ENCODE assay signal across 8 cellular contexts in the genomic region with DNA sequence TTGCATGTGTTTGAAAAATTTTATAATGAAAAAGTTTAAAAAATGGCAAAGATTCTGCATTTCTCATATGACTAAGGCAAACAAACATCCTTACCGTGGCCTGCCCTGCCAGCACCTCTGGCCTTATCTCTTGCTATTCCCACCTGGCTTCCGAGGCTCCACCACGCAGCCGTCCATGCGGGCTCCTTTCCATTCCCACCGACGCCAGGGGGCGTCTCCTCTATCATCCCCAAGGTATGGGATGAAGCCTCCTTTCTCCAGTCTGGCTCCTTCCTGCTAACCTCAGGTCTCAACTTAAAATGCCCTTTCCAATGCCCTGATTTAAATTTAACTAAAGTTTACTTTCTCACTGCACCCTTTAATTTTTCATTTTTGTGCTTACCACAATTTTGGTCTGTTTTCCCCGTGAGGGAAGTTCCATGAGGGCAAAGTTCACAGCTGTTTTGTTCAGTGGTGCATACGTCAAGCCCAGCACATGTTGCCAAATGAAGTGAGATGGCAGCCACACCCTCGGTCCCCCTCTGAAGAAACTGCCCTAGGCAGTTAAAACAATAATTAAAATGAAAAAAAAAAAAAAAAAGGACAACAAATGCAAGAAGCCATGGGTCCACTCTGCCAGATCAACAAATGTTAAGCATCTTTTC. TPM values are rescaled to one million over a fixed set of nuclear protein-coding genes. Genes with fewer than 3 reads are reported as not detected.
A peak's percentile ranks its signal among the peaks of the same experiment; 100 is the strongest.
DNase-seq lines count a peak whose midpoint lies in the region; ATAC-seq and TF ChIP-seq lines count a peak whose summit lies in the region.

No MANE protein-coding gene starts in this region.

- CTCF ChIA-PET in IMR-90 (lab: Yijun Ruan, JAX) = no interaction called here

- no peak overlapping the region for H2BK120ac ChIP-seq in IMR-90 (ENCODE audit: low read depth, low read length)

- no peak overlapping the region for H4K5ac ChIP-seq in IMR-90 (ENCODE audit: low read depth, low read length)

- H3K9me1 ChIP-seq in IMR-90 (ENCODE audit: insufficient read depth, low read length) = no peaks in the 10 kb centered on the region

- BruUV-seq in IMR-90 (replicated peaks; lab: Mats Ljungman, UMichigan) = no TSS peak

- DNase-seq in COR-L47 (lab: John Stamatoyannopoulos, UW) (peak; percentile 63), IMR-90 (no peak), RWPE2 (ENCODE audit: low spot score) (no peak), fibroblast of villous mesenchyme (ENCODE audit: low read depth) (peak; percentile 24), renal cortical epithelial cell (ENCODE audit: low read depth) (peak; percentile 5), DMS153 treated with DMSO at 0.1 percent for 48 hours (lab: John Stamatoyannopoulos, UW; ENCODE audit: unreplicated experiment) (no peak), cortex of kidney (lab: John Stamatoyannopoulos, UW) (no peak)

- no peak overlapping the region for H3K14ac ChIP-seq in IMR-90 (replicated peaks; ENCODE audit: low read depth, low read length)

- no peaks in the 10 kb centered on the region for H3K4me1 ChIP-seq in IMR-90 (ENCODE audit: control insufficient read depth, insufficient read depth, low read length)
- no peaks in the 10 kb centered on the region for H3K4me1 ChIP-seq in RWPE2 (ENCODE audit: insufficient read depth, poor library complexity, severe bottlenecking)

- H4K91ac ChIP-seq in IMR-90 (ENCODE audit: insufficient read depth, low read depth, low read length) = no peak overlapping the region

- TF ChIP-seq CTCF in IMR-90 (conservative IDR thresholded peaks at IDR 0.05; ENCODE audit: low read depth, low read length) (0 out of 2 replicates have a peak, but pooled peaks have one; percentile 9), RWPE2 (IDR thresholded peaks at IDR 0.05; ENCODE audit: poor library complexity, severe bottlenecking) (peak; percentile 59), fibroblast of villous mesenchyme (IDR thresholded peaks at IDR 0.05; ENCODE audit: insufficient read depth, low read depth, low read length) (peak; percentile 56)

- dilution Hi-C loops in IMR-90 (cut with HindIII; ENCODE audit: low sequenced_read_pairs, unreplicated experiment) = no loop called here

- ATAC-seq in IMR-90 (ENCODE audit: low read depth) (no peak), RWPE2 (ENCODE audit: low read depth) (peak; percentile 82), HG02571 (IDR thresholded peaks at IDR 0.05; ENCODE audit: unreplicated experiment) (no peak)

- H3K4me2 ChIP-seq in IMR-90 (ENCODE audit: low read depth, low read length) = no peak overlapping the region

- no peaks in the 10 kb centered on the region for H3K36me3 ChIP-seq in IMR-90 (ENCODE audit: control insufficient read depth, insufficient read depth, low read length)
- no peaks in the 10 kb centered on the region for H3K36me3 ChIP-seq in RWPE2 (ENCODE audit: low read depth)

- H3K4ac ChIP-seq in IMR-90 (ENCODE audit: low read depth, low read length) = no peak overlapping the region

- H3K23ac ChIP-seq in IMR-90 (ENCODE audit: low read depth, low read length) = no peak overlapping the region

- H2AFZ ChIP-seq in IMR-90 (replicated peaks; ENCODE audit: low read length, poor library complexity) = no peak overlapping the region

- peaks cover 7% of the 10 kb centered on the region for H3K9me3 ChIP-seq in IMR-90 (ENCODE audit: control insufficient read depth, insufficient read depth, low read length)
- H3K9me3 ChIP-seq in RWPE2 (ENCODE audit: severe bottlenecking) = peaks cover 5% of the 10 kb centered on the region

- no peak overlapping the region for H3K18ac ChIP-seq in IMR-90 (ENCODE audit: low read depth, low read length)

- H2BK15ac ChIP-seq in IMR-90 (ENCODE audit: low read depth, low read length) = no peak overlapping the region

- H3K56ac ChIP-seq in IMR-90 (ENCODE audit: extremely low read depth, insufficient read depth, low read length) = no peak overlapping the region

- 0% methylated on average over 3 of the region's 11 CpGs; no CpG with 5 or more reads in 1 of the 2 experiments for WGBS in IMR-90 (ENCODE audit: extremely low coverage in 2 of 2, insufficient read length in 1 of 2), 2 experiments

- no peak for TF ChIP-seq POLR2A in IMR-90 (IDR thresholded peaks at IDR 0.05; ENCODE audit: low read depth, low read length)

- no peak overlapping the region for H2AK5ac ChIP-seq in IMR-90 (ENCODE audit: low read depth, low read length)

- no peak overlapping the region for H2BK5ac ChIP-seq in IMR-90 (ENCODE audit: low read depth, low read length, poor library complexity, severe bottlenecking)

- in situ Hi-C loops in IMR-90 (cut with MboI; ENCODE audit: low sequenced_read_pairs) = no loop called here

- H2AK9ac ChIP-seq in IMR-90 (replicated peaks; ENCODE audit: low read depth, low read length, poor library complexity) = peak overlapping the region; percentile 65

- H3K4me3 ChIP-seq in IMR-90 (ENCODE audit: insufficient read depth, low read depth, low read length) (no peak overlapping the region), RWPE2 (ENCODE audit: severe bottlenecking) (no peak overlapping the region), fibroblast of villous mesenchyme (ENCODE audit: low read depth, low read length) (no peak overlapping the region)

- no peak overlapping the region for H3K9ac ChIP-seq in IMR-90 (ENCODE audit: low read depth, low read length)

- intact Hi-C loops in IMR-90 (cut with micrococcal nuclease) = no loop called here

- H3K27ac ChIP-seq in IMR-90 (ENCODE audit: insufficient read depth, low read length) = no peak overlapping the region
- H3K27ac ChIP-seq in RWPE2 (ENCODE audit: poor library complexity, severe bottlenecking) = no peak overlapping the region

- POLR2A ChIA-PET in IMR-90 (lab: Charles Lee; ENCODE audit: unreplicated experiment) = no interaction called here

- no peaks in the 10 kb centered on the region for H4K20me1 ChIP-seq in IMR-90 (ENCODE audit: insufficient read depth, low read length)

- no peak for TF ChIP-seq RAD21 in IMR-90 (IDR thresholded peaks at IDR 0.05; ENCODE audit: low read length)

- no peak overlapping the region for H2BK20ac ChIP-seq in IMR-90 (ENCODE audit: low read depth, low read length)

- H3K79me1 ChIP-seq in IMR-90 (ENCODE audit: low read depth in 1 of 2, low read length in 2 of 2) = no peaks in the 10 kb centered on the region

- H3K27me3 ChIP-seq in IMR-90 (ENCODE audit: control insufficient read depth, insufficient read depth, low read length) (no peaks in the 10 kb centered on the region), RWPE2 (ENCODE audit: insufficient read depth, poor library complexity, severe bottlenecking) (peaks cover 14% of the 10 kb centered on the region)

- H4K8ac ChIP-seq in IMR-90 (ENCODE audit: low read depth in 2 of 2, low read length in 2 of 2) = no peak overlapping the region

TF ChIP-seq in IMR-90, 13 proteins besides CTCF, POLR2A, EP300 and RAD21:
- TF ChIP-seq MXI1 (IDR thresholded peaks at IDR 0.05; ENCODE audit: borderline replicate concordance, low read depth, low read length) (no peak), RFX5 (IDR thresholded peaks at IDR 0.05; ENCODE audit: low read depth, low read length) (no peak), MAZ (IDR thresholded peaks at IDR 0.05; ENCODE audit: borderline replicate concordance, low read depth, low read length) (no peak)

RNA-seq across cellular contexts. Expression of a gene that starts 13.3 kb away (rescaled TPM):
- total RNA-seq in IMR-90 (2012; rRNA removed) = under 0.01 TPM in 2 replicates
- 0.03 TPM in 2 replicates for polyA plus RNA-seq in IMR-90 (2012; rRNA removed)
- 0.02 TPM in 1 of 2 replicates, not detected in the other for polyA plus RNA-seq in IMR-90 (2012; cell fraction: cytosol; rRNA removed)
- 0.02 and 0.03 TPM in 2 replicates for polyA plus RNA-seq in IMR-90 (2012; cell fraction: nucleus; rRNA removed; ENCODE audit: low replicate concordance)
- total RNA-seq in fibroblast of villous mesenchyme = under 0.01 TPM in 2 replicates
- total RNA-seq in renal cortical epithelial cell = 0.10 and 0.52 TPM in 2 replicates

Comparison
In these comparisons a context has a peak if more than half of its experiments do, and no peak if none do; other contexts are left out.
1. DNase-seq: peak in COR-L47 (single experiment), fibroblast of villous mesenchyme (single experiment) and renal cortical epithelial cell (single experiment); none in IMR-90 (single experiment), RWPE2 (single experiment), DMS153 treated with DMSO at 0.1 percent for 48 hours (single experiment) and cortex of kidney (single experiment).
2. CTCF ChIP-seq: peak in every context shown above with its lines; median percentile 59 in RWPE2; 56 in fibroblast of villous mesenchyme; 9 in IMR-90.